ENCODE assay signal across 1 cellular context in genomic region chr13:112686364-112686763, GRCh38.
TF ChIP-seq lines count a peak whose summit lies in the region.

No MANE protein-coding gene starts in this region.

TF ChIP-seq in H1, 55 proteins besides CTCF, POLR2A, EP300 and RAD21:
- no peak for TF ChIP-seq RBBP5 (IDR thresholded peaks at IDR 0.05; ENCODE audit: borderline replicate concordance, low read depth, low read length)
- no peak for TF ChIP-seq GABPA (IDR thresholded peaks at IDR 0.05; ENCODE audit: borderline replicate concordance, insufficient read depth, low read length)
- no peak for TF ChIP-seq SIN3A (conservative IDR thresholded peaks at IDR 0.05 in 1 of 2, IDR thresholded peaks at IDR 0.05 in 1 of 2; ENCODE audit: low read depth in 1 of 2, low read length in 2 of 2)
- no peak for TF ChIP-seq SRF (IDR thresholded peaks at IDR 0.05; ENCODE audit: low read depth, low read length)
- no peak for TF ChIP-seq SIRT6 (IDR thresholded peaks at IDR 0.05; ENCODE audit: low read length)
- TF ChIP-seq POLR2AphosphoS5 (IDR thresholded peaks at IDR 0.05; ENCODE audit: low read depth, low read length): no peak
- no peak for TF ChIP-seq HDAC2 (IDR thresholded peaks at IDR 0.05; ENCODE audit: borderline replicate concordance in 1 of 2, low read depth in 2 of 2, low read length in 2 of 2)
- TF ChIP-seq PHF8 (conservative IDR thresholded peaks at IDR 0.05; ENCODE audit: low read depth, low read length): no peak
- no peak for TF ChIP-seq CHD7 (IDR thresholded peaks at IDR 0.05; ENCODE audit: insufficient replicate concordance, low read length)
- no peak for TF ChIP-seq CTBP2 (IDR thresholded peaks at IDR 0.05; ENCODE audit: borderline replicate concordance, insufficient read depth, insufficient read length, low read length)
- no peak for TF ChIP-seq RFX5 (IDR thresholded peaks at IDR 0.05; ENCODE audit: borderline replicate concordance, low read depth, low read length)
